In genomic region chr1:27253611-27254010, GRCh38 we compare ENCODE assay signal across 22 cellular contexts. TPM values are rescaled to one million over a fixed set of nuclear protein-coding genes. Genes with fewer than 3 reads are reported as not detected.
DNase-seq lines count a peak whose midpoint lies in the region; ATAC-seq lines count a peak whose summit lies in the region.
"Had no signal": no experiment of that assay in that cellular context is flagged by ENCODE, and none has a peak within 500 bp of the region (broad histone marks: within the 10 kb centered on the region; RNA-seq: fewer than 3 reads in every experiment).

No MANE protein-coding gene starts in this region.

- peak overlapping the region; percentile 6 to 95 (median 74) for H3K4me3 Mint-ChIP-seq in CD4-positive, CD25-positive, alpha-beta regulatory T cell
- H3K4me3 Mint-ChIP-seq in effector memory CD8-positive, alpha-beta T cell: peak overlapping the region in 1 of 2 donors; percentile 4

- H3K36me3 Mint-ChIP-seq in CD4-positive, CD25-positive, alpha-beta regulatory T cell: peaks cover 6% of the 10 kb centered on the region
- peaks cover 5% of the 10 kb centered on the region for H3K36me3 Mint-ChIP-seq in effector memory CD8-positive, alpha-beta T cell (ENCODE audit: insufficient read depth)

- peaks cover 21% of the 10 kb centered on the region for H3K4me1 ChIP-seq in CD4-positive, CD25-positive, alpha-beta regulatory T cell (ENCODE audit: control insufficient read depth, insufficient read depth, low read length, poor library complexity, severe bottlenecking)

- H3K27me3 ChIP-seq in CD4-positive, CD25-positive, alpha-beta regulatory T cell (ENCODE audit: control insufficient read depth, insufficient read depth, low read length): no peaks in the 10 kb centered on the region
- H3K27me3 ChIP-seq: esophagus muscularis mucosa, transverse colon had no signal

- H3K27ac ChIP-seq in CD4-positive, CD25-positive, alpha-beta regulatory T cell (ENCODE audit: insufficient read depth, low read length, poor library complexity, severe bottlenecking): no peak overlapping the region
- H3K27ac ChIP-seq: esophagus muscularis mucosa, transverse colon had no signal

- H3K9me3 ChIP-seq in CD4-positive, CD25-positive, alpha-beta regulatory T cell (ENCODE audit: control insufficient read depth in 2 of 2, low read length in 2 of 2): no peaks in the 10 kb centered on the region
- H3K9me3 ChIP-seq: esophagus muscularis mucosa, transverse colon had no signal

- H3K36me3 ChIP-seq in CD4-positive, CD25-positive, alpha-beta regulatory T cell (ENCODE audit: control insufficient read depth, insufficient read depth, low read length): peaks cover 3% of the 10 kb centered on the region
- H3K36me3 ChIP-seq: transverse colon had no signal

- ATAC-seq in activated CD4-positive, CD25-positive, alpha-beta regulatory T cell treated with anti-CD3 and anti-CD28 coated beads, Interleukin-2, amount 50 U/mL, for 24 hours: peak; percentile 78 to 79
- peak in 1 of 2 donors; percentile 42 for ATAC-seq in CD4-positive, CD25-positive, alpha-beta regulatory T cell (ENCODE audit: low read depth in 2 of 2)
- ATAC-seq in effector memory CD8-positive, alpha-beta T cell (replicated peaks): no peak

- no peak for DNase-seq in activated CD4-positive, CD25-positive, alpha-beta regulatory T cell treated with anti-CD3 and anti-CD28 coated beads, Interleukin-2, amount 50 U/mL, for 72 hours
- peak in 1 of 3 donors; percentile 23 for DNase-seq in CD4-positive, CD25-positive, alpha-beta regulatory T cell
- DNase-seq in NAMALWA (ENCODE audit: low spot score) (peak; percentile 17), NCI-H2196 treated with DMSO at 0.1 percent for 48 hours (lab: John Stamatoyannopoulos, UW; ENCODE audit: unreplicated experiment) (no peak), putamen (ENCODE audit: low spot score) (no peak), NCI-H2107 treated with DMSO at 0.1 percent for 48 hours (lab: John Stamatoyannopoulos, UW; ENCODE audit: unreplicated experiment) (no peak)
- no peak for DNase-seq in effector memory CD8-positive, alpha-beta T cell
- DNase-seq: amniotic stem cell; C1 segment of cervical spinal cord; caudate nucleus; DMS53; effector CD4-positive, alpha-beta T cell; H7; KBM-7; midbrain; NCI-H2029 treated with DMSO at 0.1 percent for 48 hours; NCI-H510A treated with DMSO at 0.1 percent for 48 hours; SIG-M5; T1000; transverse colon had no signal

- no peaks in the 10 kb centered on the region for H3K9me3 Mint-ChIP-seq in CD4-positive, CD25-positive, alpha-beta regulatory T cell
- no peaks in the 10 kb centered on the region for H3K9me3 Mint-ChIP-seq in effector memory CD8-positive, alpha-beta T cell

- H3K27me3 Mint-ChIP-seq in CD4-positive, CD25-positive, alpha-beta regulatory T cell: no peaks in the 10 kb centered on the region
- no peaks in the 10 kb centered on the region for H3K27me3 Mint-ChIP-seq in effector memory CD8-positive, alpha-beta T cell

- H3K4me3 ChIP-seq in CD4-positive, CD25-positive, alpha-beta regulatory T cell (ENCODE audit: low read depth, low read length): peak overlapping the region; percentile 53
- H3K4me3 ChIP-seq: esophagus muscularis mucosa, transverse colon had no signal

- peak overlapping the region; percentile 2 to 86 (median 86) for H3K27ac Mint-ChIP-seq in CD4-positive, CD25-positive, alpha-beta regulatory T cell
- peak overlapping the region; percentile 11 to 89 for H3K27ac Mint-ChIP-seq in effector memory CD8-positive, alpha-beta T cell

- peaks cover 16 to 67% (median 42%) of the 10 kb centered on the region in 4 donors for H3K4me1 Mint-ChIP-seq in CD4-positive, CD25-positive, alpha-beta regulatory T cell
- H3K4me1 Mint-ChIP-seq in effector memory CD8-positive, alpha-beta T cell (ENCODE audit: low read depth in 2 of 2): peaks cover 24 to 44% of the 10 kb centered on the region in 2 donors

RNA-seq across cellular contexts. Expression of gene WDTC1, which starts 19.2 kb away (rescaled TPM):
- 46.1 TPM for total RNA-seq in CD4-positive, CD25-positive, alpha-beta regulatory T cell
- 1 to 10 TPM; 3.3 to 5.9 (median 5.5) TPM for polyA plus RNA-seq in CD4-positive, CD25-positive, alpha-beta regulatory T cell
